1 cellular context compared by ENCODE assay signal in genomic region chr4:22486276-22486675, GRCh38.
TF ChIP-seq lines count a peak whose summit lies in the region.

No MANE protein-coding gene starts in this region.

TF ChIP-seq in endothelial cell of umbilical vein, 7 proteins besides CTCF, POLR2A, EP300 and RAD21 (continued from another document):
- TF ChIP-seq JUN (IDR thresholded peaks at IDR 0.05; ENCODE audit: borderline replicate concordance, insufficient read depth, insufficient read length, low read depth): no peak
- no peak for TF ChIP-seq MAX (IDR thresholded peaks at IDR 0.05; ENCODE audit: insufficient read depth, insufficient read length)
- TF ChIP-seq GATA2 (IDR thresholded peaks at IDR 0.05; ENCODE audit: insufficient read depth, insufficient read length, low read depth, low read length): no peak
- no peak for TF ChIP-seq MYC (IDR thresholded peaks at IDR 0.05; ENCODE audit: low read depth, low read length)
- no peak for TF ChIP-seq POLR2AphosphoS5 (IDR thresholded peaks at IDR 0.05; ENCODE audit: insufficient read depth, low read depth, low read length)
- no peak for TF ChIP-seq EZH2 (IDR thresholded peaks at IDR 0.05; ENCODE audit: borderline replicate concordance, low read depth, low read length, severe bottlenecking)
